In the genomic region with DNA sequence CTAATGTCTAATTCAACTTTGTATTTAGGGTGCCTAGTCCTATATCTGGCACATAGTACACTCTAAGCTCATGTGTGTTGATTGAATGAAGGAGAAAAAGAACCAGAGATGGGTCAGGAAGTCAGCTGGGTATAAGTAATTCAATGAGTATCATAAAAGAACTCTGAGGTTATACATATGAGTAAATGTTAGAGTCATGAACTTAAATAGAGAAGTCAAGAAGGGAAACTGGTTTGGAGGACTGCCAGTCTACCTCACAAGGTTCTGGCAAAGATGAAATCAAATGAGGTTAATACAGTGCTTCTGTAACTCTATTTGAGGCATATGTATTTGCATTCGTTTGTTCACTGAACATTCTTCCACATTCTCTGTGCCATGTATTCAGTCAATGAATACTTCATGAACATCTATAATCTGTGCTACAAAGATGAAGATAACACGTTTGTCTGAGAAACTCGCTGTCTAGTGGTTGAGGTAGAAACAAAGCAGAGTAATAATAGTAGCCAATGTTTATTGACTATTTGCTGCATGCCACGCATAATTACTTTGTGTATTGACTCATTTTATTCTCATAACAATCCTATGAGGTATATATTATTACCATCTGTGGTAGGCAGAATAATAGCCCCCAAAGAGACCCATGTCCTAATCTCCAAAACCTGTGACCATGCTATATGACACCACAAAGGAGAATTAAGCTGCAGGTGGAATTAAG, we compare ENCODE assay signal across 9 cellular contexts.
A peak's percentile ranks its signal among the peaks of the same experiment; 100 is the strongest.
DNase-seq lines count a peak whose midpoint lies in the region; ATAC-seq and TF ChIP-seq lines count a peak whose summit lies in the region.
"Had no signal": no experiment of that assay in that cellular context is flagged by ENCODE, and none has a peak within 500 bp of the region (broad histone marks: within the 10 kb centered on the region; RNA-seq: fewer than 3 reads in every experiment).

No MANE protein-coding gene starts in this region.

- H3K4me2 ChIP-seq in Karpas-422 (ENCODE audit: low read depth, low read length, poor library complexity, severe bottlenecking), result no peak overlapping the region
- H3K4me2 ChIP-seq: KMS-11 had no signal

- no peak for TF ChIP-seq CTCF in GM10266 (IDR thresholded peaks at IDR 0.05; ENCODE audit: control insufficient read depth, insufficient read depth, low read depth, missing control alignments)
- no peak for TF ChIP-seq CTCF in epithelial cell of esophagus (IDR thresholded peaks at IDR 0.05; ENCODE audit: insufficient read depth, low read depth, low read length, missing control alignments)

- H3K9ac ChIP-seq in Karpas-422 (ENCODE audit: low read length), result no peak overlapping the region
- H3K9ac ChIP-seq: KMS-11 had no signal

- no peaks in the 10 kb centered on the region for H3K36me3 ChIP-seq in Karpas-422 (ENCODE audit: insufficient read depth, low read length)

- H3K79me2 ChIP-seq in Karpas-422 (ENCODE audit: low read length), result no peaks in the 10 kb centered on the region

- no peaks in the 10 kb centered on the region for H3K9me3 ChIP-seq in Karpas-422 (ENCODE audit: low read length)

- H3K27ac ChIP-seq in Karpas-422 (ENCODE audit: low read length), result no peak overlapping the region
- H3K27ac ChIP-seq: KMS-11 had no signal

- DNase-seq in GM10266 (ENCODE audit: extremely low spot score) (peak; percentile 9), Karpas-422 (peak; percentile 65), epithelial cell of esophagus (ENCODE audit: low read depth) (peak; percentile 4), NCI-H510A treated with DMSO at 0.1 percent for 48 hours (lab: John Stamatoyannopoulos, UW) (no peak), foreskin melanocyte (no peak)

- H3K4me1 ChIP-seq in Karpas-422 (ENCODE audit: low read length), result peaks cover 12% of the 10 kb centered on the region

- H2AFZ ChIP-seq in Karpas-422 (ENCODE audit: low read length), result no peak overlapping the region

- H3K4me3 ChIP-seq in Karpas-422 (ENCODE audit: low read length), result no peak overlapping the region
- no peak overlapping the region for H3K4me3 ChIP-seq in epithelial cell of esophagus (ENCODE audit: low read length)

- no peaks in the 10 kb centered on the region for H3K9me2 ChIP-seq in Karpas-422 (replicated peaks; ENCODE audit: insufficient read depth, low read length)

- 0 out of 2 replicates have a peak, but pooled peaks cover 5% of the 10 kb centered on the region for H4K20me1 ChIP-seq in Karpas-422 (ENCODE audit: insufficient read depth, low read depth, low read length)

- peak; percentile 50 for ATAC-seq in GM21576 (IDR thresholded peaks at IDR 0.05; ENCODE audit: unreplicated experiment)
- ATAC-seq in GM21526 (IDR thresholded peaks at IDR 0.05; ENCODE audit: low FRiP score, unreplicated experiment), result no peak
- no peak for ATAC-seq in HG02588 (IDR thresholded peaks at IDR 0.05; ENCODE audit: unreplicated experiment)

- H3K27me3 ChIP-seq in Karpas-422 (ENCODE audit: low read length), result no peaks in the 10 kb centered on the region

Comparison
In these comparisons a context has a peak if more than half of its experiments do, and no peak if none do; other contexts are left out.
1. DNase-seq: peak in GM10266 (single experiment), Karpas-422 (single experiment) and epithelial cell of esophagus (single experiment); none in NCI-H510A treated with DMSO at 0.1 percent for 48 hours (single experiment) and foreskin melanocyte (single experiment).